ENCODE assay signal across 10 cellular contexts in genomic region chr3:48445277-48445882, GRCh38. TPM values are rescaled to one million over a fixed set of nuclear protein-coding genes. Genes with fewer than 3 reads are reported as not detected.
A peak's percentile ranks its signal among the peaks of the same experiment; 100 is the strongest.
DNase-seq lines count a peak whose midpoint lies in the region; ATAC-seq, FAIRE-seq and TF ChIP-seq lines count a peak whose summit lies in the region.
"Had no signal": no experiment of that assay in that cellular context is flagged by ENCODE, and none has a peak within 500 bp of the region (broad histone marks: within the 10 kb centered on the region; RNA-seq: fewer than 3 reads in every experiment).

No MANE protein-coding gene starts in this region.

- H3K9ac ChIP-seq in astrocyte (ENCODE audit: low read length) = peak overlapping the region; percentile 90

- H3K27ac ChIP-seq in HEK293 (ENCODE audit: extremely low read depth, low read depth, low read length) (no peak overlapping the region), astrocyte (ENCODE audit: low read depth, low read length) (no peak overlapping the region), testis (no peak overlapping the region)

- H3K4me1 ChIP-seq in HEK293 (ENCODE audit: control insufficient read depth, insufficient read depth, low read length) (no peaks in the 10 kb centered on the region; the same call in 1 of the 2 replicates), astrocyte (ENCODE audit: insufficient read depth, low read length) (peaks cover 26% of the 10 kb centered on the region), testis (peaks cover 23% of the 10 kb centered on the region)

- intact Hi-C loops in testis (cut with DNase I; ENCODE audit: low total_unique reads) = no loop called here

- WGBS in testis, 2 donors = 63 to 67% methylated on average over 6 of the region's 6 CpGs

- CTCF ChIA-PET in HEK293 (lab: Yijun Ruan, JAX) = interaction anchor here (0.5 to 5.3 kb wide), 3 partner anchors 9 to 166 kb away, joined by 3 to 38 read pairs (median 4); no protein-coding TSS in a partner anchor

- H3K4me1 Mint-ChIP-seq in astrocyte (ENCODE audit: low read depth, unreplicated experiment) (peaks cover 26% of the 10 kb centered on the region), mesothelial cell of epicardium (peaks cover 43% of the 10 kb centered on the region)

- peaks cover 52% of the 10 kb centered on the region for H3K79me2 ChIP-seq in astrocyte (ENCODE audit: insufficient read depth, low read length)

- H3K9me3 ChIP-seq in HEK293 (ENCODE audit: control insufficient read depth, insufficient read depth, low read depth, low read length) (no peaks in the 10 kb centered on the region), astrocyte (ENCODE audit: insufficient read depth, low read depth, low read length) (no peaks in the 10 kb centered on the region), testis (no peaks in the 10 kb centered on the region)

- H3K27me3 Mint-ChIP-seq in astrocyte (ENCODE audit: low read depth, unreplicated experiment) (no peaks in the 10 kb centered on the region), mesothelial cell of epicardium (ENCODE audit: low read depth) (no peaks in the 10 kb centered on the region)

- POLR2A ChIA-PET in HEK293 (lab: Yijun Ruan, JAX) = interaction anchor here (1.1 to 2.4 kb wide), 8 partner anchors 9 to 272 kb away, joined by 3 to 22 read pairs (median 4); partner anchors contain the start of genes IP6K2, PFKFB4 and ZNF589

- no peaks in the 10 kb centered on the region for H3K9me3 Mint-ChIP-seq in astrocyte (ENCODE audit: unreplicated experiment)
- no peaks in the 10 kb centered on the region for H3K9me3 Mint-ChIP-seq in mesothelial cell of epicardium

- FAIRE-seq in astrocyte (lab: Jason Lieb, UNC) = no peak

- H3K36me3 ChIP-seq in HEK293 (ENCODE audit: control insufficient read depth in 2 of 2, insufficient read depth in 1 of 2, low read length in 2 of 2) (peaks cover 14 to 38% of the 10 kb centered on the region in 2 experiments; a peak in 2 of 3 replicates), astrocyte (ENCODE audit: insufficient read depth, low read length) (peaks cover 22% of the 10 kb centered on the region), testis (ENCODE audit: low read depth, missing control alignments) (no peaks in the 10 kb centered on the region)

- peaks cover 22% of the 10 kb centered on the region for H4K20me1 ChIP-seq in astrocyte (ENCODE audit: insufficient read depth, low read length)

- H3K36me3 Mint-ChIP-seq in astrocyte (ENCODE audit: low read depth, unreplicated experiment) = peaks cover 8% of the 10 kb centered on the region
- H3K36me3 Mint-ChIP-seq in mesothelial cell of epicardium = peaks cover 5% of the 10 kb centered on the region

- no peak overlapping the region for H2AFZ ChIP-seq in astrocyte (ENCODE audit: low read depth, low read length)

- no peak for TF ChIP-seq POLR2A in testis (IDR thresholded peaks at IDR 0.05)

- ATAC-seq in left lobe of liver = no peak

- H3K4me3 Mint-ChIP-seq in astrocyte (ENCODE audit: unreplicated experiment) (peak overlapping the region; percentile 89), mesothelial cell of epicardium (peak overlapping the region; percentile 81)

- no peak for TF ChIP-seq CTCF in AG09309 (IDR thresholded peaks at IDR 0.05; ENCODE audit: control insufficient read depth, insufficient read depth, low read depth, low read length, missing control alignments)
- no peak for TF ChIP-seq CTCF in HEK293 (tag by site-specific recombination; IDR thresholded peaks at IDR 0.05)
- no peak for TF ChIP-seq CTCF in astrocyte (IDR thresholded peaks at IDR 0.05; ENCODE audit: insufficient read depth, low read depth, low read length)
- no peak for TF ChIP-seq CTCF in mesothelial cell of epicardium (IDR thresholded peaks at IDR 0.05; ENCODE audit: unreplicated experiment)
- TF ChIP-seq CTCF in testis (IDR thresholded peaks at IDR 0.05) = no peak

- H3K4me2 ChIP-seq in astrocyte (ENCODE audit: low read length) = peak overlapping the region; percentile 97

- DNase-seq in AG09309 (ENCODE audit: low read depth) = no peak
- no peak for DNase-seq in astrocyte (ENCODE audit: low read depth)
- no peak for DNase-seq in mesothelial cell of epicardium (ENCODE audit: low spot score in 2 of 2, unreplicated experiment in 2 of 2)
- no peak for DNase-seq in testis
- DNase-seq in left lobe of liver (ENCODE audit: low spot score) = no peak
- no peak for DNase-seq in SKM-1 (lab: John Stamatoyannopoulos, UW; ENCODE audit: unreplicated experiment)
- DNase-seq in AG20443 (ENCODE audit: low spot score) = no peak
- DNase-seq: NCI-H1417 had no signal

- no peaks in the 10 kb centered on the region for H3K27me3 ChIP-seq in astrocyte (ENCODE audit: insufficient read depth, low read length)
- no peaks in the 10 kb centered on the region for H3K27me3 ChIP-seq in testis
- H3K27me3 ChIP-seq: cardiac muscle cell had no signal

- peak overlapping the region; percentile 61; the same call in 1 of the 2 replicates for H3K4me3 ChIP-seq in AG09309 (ENCODE audit: control insufficient read depth, low read depth, low read length)
- peak overlapping the region; percentile 99; the same call in 1 of the 2 replicates for H3K4me3 ChIP-seq in HEK293 (ENCODE audit: low read depth, low read length)
- H3K4me3 ChIP-seq in astrocyte (ENCODE audit: insufficient read depth, low read depth, low read length) = peak overlapping the region; percentile 84
- no peak overlapping the region for H3K4me3 ChIP-seq in testis

- H3K27ac Mint-ChIP-seq in astrocyte (ENCODE audit: unreplicated experiment) = peak overlapping the region; percentile 5
- peak overlapping the region; percentile 9 for H3K27ac Mint-ChIP-seq in mesothelial cell of epicardium

TF ChIP-seq in HEK293, 187 proteins besides CTCF, POLR2A, EP300 and RAD21:
- peak; percentile 30; the same call in 1 of the 2 replicates for TF ChIP-seq PRDM1 (tag by site-specific recombination; IDR thresholded peaks at IDR 0.05)
- peak; percentile 86 for TF ChIP-seq SCRT2 (tag by site-specific recombination; IDR thresholded peaks at IDR 0.05)
- no peak for TF ChIP-seq ZNF10 (tag by site-specific recombination; IDR thresholded peaks at IDR 0.05)
- TF ChIP-seq SCRT1 (tag by site-specific recombination; IDR thresholded peaks at IDR 0.05; ENCODE audit: borderline replicate concordance) = peak; percentile 75
TF ChIP-seq in HEK293: peak in this region for 3.

RNA-seq across cellular contexts. Expression of gene ATRIP, which starts 1.2 kb away (rescaled TPM):
- total RNA-seq in astrocyte = 6.2 and 6.6 TPM in 2 replicates
- total RNA-seq in mesothelial cell of epicardium = 11.6 to 12.0 TPM (median 11.6 TPM) in 3 replicates
- total RNA-seq in testis = 10 to 100 TPM; 25.0 to 26.3 TPM
- polyA plus RNA-seq in testis (ENCODE audit: insufficient read depth, low read depth, low replicate concordance) = 56.5 TPM
- total RNA-seq in left lobe of liver = 3.3 TPM

RNA-seq across cellular contexts. Expression of gene TMA7, which starts 5.3 kb away (rescaled TPM):
- total RNA-seq in astrocyte (252 and 272 TPM in 2 replicates), mesothelial cell of epicardium (183 to 192 TPM (median 186 TPM) in 3 replicates), testis (100 to 1,000 TPM; 380 to 393 TPM), left lobe of liver (69.3 TPM)
- 425 TPM for polyA plus RNA-seq in testis (ENCODE audit: insufficient read depth, low read depth, low replicate concordance)

RNA-seq across cellular contexts. Expression of gene CCDC51, which starts 5.5 kb away (rescaled TPM):
- total RNA-seq in astrocyte (16.4 and 16.5 TPM in 2 replicates), mesothelial cell of epicardium (10.7 to 12.3 TPM (median 11.5 TPM) in 3 replicates), testis (10 to 100 TPM; 11.7 to 16.0 TPM), left lobe of liver (9.2 TPM)
- 16.0 TPM for polyA plus RNA-seq in testis (ENCODE audit: insufficient read depth, low read depth, low replicate concordance)

RNA-seq across cellular contexts. Expression of gene PLXNB1, which starts 15.5 kb away (rescaled TPM):
- total RNA-seq in astrocyte (42.0 and 59.2 TPM in 2 replicates), mesothelial cell of epicardium (203 to 214 TPM (median 211 TPM) in 3 replicates), testis (10 to 100 TPM; 70.2 to 79.2 TPM), left lobe of liver (142 TPM)
- polyA plus RNA-seq in testis (ENCODE audit: insufficient read depth, low read depth, low replicate concordance) = 41.5 TPM

RNA-seq across cellular contexts. Expression of gene SHISA5, which starts 58.6 kb away (rescaled TPM):
- total RNA-seq in astrocyte (333 and 346 TPM in 2 replicates), mesothelial cell of epicardium (154 to 167 TPM (median 156 TPM) in 3 replicates), testis (100 to 1,000 TPM; 101 to 146 TPM), left lobe of liver (97.9 TPM)
- 117 TPM for polyA plus RNA-seq in testis (ENCODE audit: insufficient read depth, low read depth, low replicate concordance)

Comparison
In these comparisons a context has a peak if more than half of its experiments do, and no peak if none do; other contexts are left out.
1. H3K4me3 ChIP-seq: peak in AG09309 (single experiment), HEK293 (single experiment) and astrocyte (single experiment); none in testis (0 of 2).